ENCODE assay signal across 18 cellular contexts in genomic region chr18:9280854-9281253, GRCh38. TPM values are rescaled to one million over a fixed set of nuclear protein-coding genes. Genes with fewer than 3 reads are reported as not detected.
DNase-seq lines count a peak whose midpoint lies in the region; ATAC-seq, FAIRE-seq and TF ChIP-seq lines count a peak whose summit lies in the region.
"Had no signal": no experiment of that assay in that cellular context is flagged by ENCODE, and none has a peak within 500 bp of the region (broad histone marks: within the 10 kb centered on the region; RNA-seq: fewer than 3 reads in every experiment).

No MANE protein-coding gene starts in this region.

- no peaks in the 10 kb centered on the region for H3K79me2 ChIP-seq in astrocyte (ENCODE audit: insufficient read depth, low read length)
- no peaks in the 10 kb centered on the region for H3K79me2 ChIP-seq in osteoblast (ENCODE audit: insufficient read depth, low read length)

- peak; percentile 29 for FAIRE-seq in astrocyte (lab: Jason Lieb, UNC)
- FAIRE-seq: GM12892, GM19239 had no signal

- no peak overlapping the region for H3K9ac ChIP-seq in astrocyte (ENCODE audit: low read length)

- H2AFZ ChIP-seq in astrocyte (ENCODE audit: low read depth, low read length): no peak overlapping the region
- no peak overlapping the region for H2AFZ ChIP-seq in osteoblast (ENCODE audit: low read length)
- H2AFZ ChIP-seq: GM23338 had no signal

- no peaks in the 10 kb centered on the region for H3K9me3 Mint-ChIP-seq in astrocyte (ENCODE audit: unreplicated experiment)
- H3K9me3 Mint-ChIP-seq: GM23338, H9 had no signal

- H3K4me3 ChIP-seq in HEK293 (ENCODE audit: low read depth, low read length) (no peak overlapping the region), astrocyte (ENCODE audit: insufficient read depth, low read depth, low read length) (no peak overlapping the region), osteoblast (ENCODE audit: insufficient read depth, low read length) (no peak overlapping the region), left ventricle myocardium inferior (no peak overlapping the region)
- H3K4me3 ChIP-seq: GM23338 had no signal

- H3K36me3 ChIP-seq in HEK293 (ENCODE audit: control insufficient read depth in 2 of 2, insufficient read depth in 1 of 2, low read length in 2 of 2) (peaks cover under 1 to 6% of the 10 kb centered on the region in 2 experiments; a peak in 2 of 3 replicates), astrocyte (ENCODE audit: insufficient read depth, low read length) (peaks cover 5% of the 10 kb centered on the region), osteoblast (ENCODE audit: insufficient read depth, low read length) (peaks cover 8% of the 10 kb centered on the region), left ventricle myocardium inferior (peaks cover 67% of the 10 kb centered on the region)

- no peak for ATAC-seq in left lobe of liver
- ATAC-seq in activated CD4-positive, CD25-positive, alpha-beta regulatory T cell treated with anti-CD3 and anti-CD28 coated beads, Interleukin-2, amount 50 U/mL, for 24 hours: no peak
- ATAC-seq: CD8-positive, alpha-beta T cell; GM23338; HCT116 had no signal

- DNase-seq in astrocyte (ENCODE audit: low read depth) (no peak), left kidney (ENCODE audit: low read depth, low spot score) (peak; percentile 84), osteoblast (ENCODE audit: insufficient read length, low spot score, missing footprints) (peak; percentile 44), left lobe of liver (ENCODE audit: low spot score) (no peak), HuH-7 (ENCODE audit: low spot score) (no peak), left ventricle myocardium inferior (no peak)
- DNase-seq: C1 segment of cervical spinal cord; Caco-2; CD8-positive, alpha-beta T cell; DMS153; DND-41; H9 had no signal

- TF ChIP-seq CTCF in HEK293 (tag by site-specific recombination; IDR thresholded peaks at IDR 0.05): no peak
- no peak for TF ChIP-seq CTCF in astrocyte (IDR thresholded peaks at IDR 0.05; ENCODE audit: insufficient read depth, low read depth, low read length)
- no peak for TF ChIP-seq CTCF in osteoblast (IDR thresholded peaks at IDR 0.05; ENCODE audit: extremely low read depth, low read depth, low read length)
- no peak for TF ChIP-seq CTCF in left ventricle myocardium inferior (IDR thresholded peaks at IDR 0.05; ENCODE audit: borderline replicate concordance)

- no peaks in the 10 kb centered on the region for H3K27me3 ChIP-seq in astrocyte (ENCODE audit: insufficient read depth, low read length)
- H3K27me3 ChIP-seq in osteoblast (ENCODE audit: insufficient read depth, low read length): no peaks in the 10 kb centered on the region
- no peaks in the 10 kb centered on the region for H3K27me3 ChIP-seq in left ventricle myocardium inferior (ENCODE audit: low read depth)

- no peak overlapping the region for H3K4me3 Mint-ChIP-seq in astrocyte (ENCODE audit: unreplicated experiment)
- H3K4me3 Mint-ChIP-seq: CD8-positive, alpha-beta T cell; GM23338; H9 had no signal

- intact Hi-C loops in left ventricle myocardium inferior (cut with micrococcal nuclease): no loop called here

- peaks cover 7% of the 10 kb centered on the region for H3K4me1 Mint-ChIP-seq in astrocyte (ENCODE audit: low read depth, unreplicated experiment)
- H3K4me1 Mint-ChIP-seq: GM23338, H9 had no signal

- H3K27ac ChIP-seq in HEK293 (ENCODE audit: extremely low read depth, low read depth, low read length) (no peak overlapping the region), astrocyte (ENCODE audit: low read depth, low read length) (no peak overlapping the region), osteoblast (ENCODE audit: low read depth, low read length) (no peak overlapping the region), left ventricle myocardium inferior (replicated peaks) (no peak overlapping the region)

- no peak overlapping the region for H3K4me2 ChIP-seq in astrocyte (ENCODE audit: low read length)
- no peak overlapping the region for H3K4me2 ChIP-seq in osteoblast (ENCODE audit: insufficient read depth, low read length)
- H3K4me2 ChIP-seq: GM23338 had no signal

- CTCF ChIA-PET in HEK293 (lab: Yijun Ruan, JAX): no interaction called here

- H4K20me1 ChIP-seq in astrocyte (ENCODE audit: insufficient read depth, low read length) (no peaks in the 10 kb centered on the region), osteoblast (ENCODE audit: insufficient read depth, low read length) (no peaks in the 10 kb centered on the region)

- H3K36me3 Mint-ChIP-seq in astrocyte (ENCODE audit: low read depth, unreplicated experiment): peaks cover 4% of the 10 kb centered on the region

- no peaks in the 10 kb centered on the region for H3K27me3 Mint-ChIP-seq in astrocyte (ENCODE audit: low read depth, unreplicated experiment)

- H3K9me3 ChIP-seq in HEK293 (ENCODE audit: control insufficient read depth, insufficient read depth, low read depth, low read length): no peaks in the 10 kb centered on the region
- H3K9me3 ChIP-seq in astrocyte (ENCODE audit: insufficient read depth, low read depth, low read length): no peaks in the 10 kb centered on the region
- H3K9me3 ChIP-seq in osteoblast (ENCODE audit: low read depth, low read length): no peaks in the 10 kb centered on the region
- H3K9me3 ChIP-seq in left ventricle myocardium inferior (replicated peaks): no peaks in the 10 kb centered on the region
- H3K9me3 ChIP-seq: Caco-2 had no signal

- POLR2A ChIA-PET in HEK293 (lab: Yijun Ruan, JAX): no interaction called here

- H3K4me1 ChIP-seq in HEK293 (ENCODE audit: control insufficient read depth, insufficient read depth, low read length): no peaks in the 10 kb centered on the region
- H3K4me1 ChIP-seq in astrocyte (ENCODE audit: insufficient read depth, low read length): no peaks in the 10 kb centered on the region
- no peaks in the 10 kb centered on the region for H3K4me1 ChIP-seq in osteoblast (ENCODE audit: insufficient read depth, low read length)
- no peaks in the 10 kb centered on the region for H3K4me1 ChIP-seq in left ventricle myocardium inferior
- H3K4me1 ChIP-seq: Caco-2 had no signal

- H3K27ac Mint-ChIP-seq in astrocyte (ENCODE audit: unreplicated experiment): no peak overlapping the region
- H3K27ac Mint-ChIP-seq: CD8-positive, alpha-beta T cell; GM23338 had no signal

TF ChIP-seq in HEK293, 187 proteins besides CTCF, POLR2A, EP300 and RAD21:
- TF ChIP-seq SCRT2 (tag by site-specific recombination; IDR thresholded peaks at IDR 0.05): no peak
- no peak for TF ChIP-seq ZNF768 (tag by site-specific recombination; IDR thresholded peaks at IDR 0.05)
- peak; percentile 41; the same call in 1 of the 2 replicates for TF ChIP-seq PRDM4 (tag by site-specific recombination; IDR thresholded peaks at IDR 0.05)
- TF ChIP-seq ZNF404 (tag by site-specific recombination; IDR thresholded peaks at IDR 0.05): no peak
- no peak for TF ChIP-seq ZNF10 (tag by site-specific recombination; IDR thresholded peaks at IDR 0.05)

RNA-seq across cellular contexts. Expression of gene TWSG1, which starts 53.7 kb away (rescaled TPM):
- total RNA-seq in astrocyte (44.7 and 48.4 TPM in 2 replicates), osteoblast (88.7 and 101 TPM in 2 replicates), left lobe of liver (4.4 TPM), left ventricle myocardium inferior (12.1 TPM)

Comparison
In these comparisons a context has a peak if more than half of its experiments do, and no peak if none do; other contexts are left out.
1. DNase-seq: peak in left kidney (single experiment) and osteoblast (single experiment); none in astrocyte (single experiment), left lobe of liver (single experiment), HuH-7 (single experiment) and left ventricle myocardium inferior (single experiment).